In the genomic region with DNA sequence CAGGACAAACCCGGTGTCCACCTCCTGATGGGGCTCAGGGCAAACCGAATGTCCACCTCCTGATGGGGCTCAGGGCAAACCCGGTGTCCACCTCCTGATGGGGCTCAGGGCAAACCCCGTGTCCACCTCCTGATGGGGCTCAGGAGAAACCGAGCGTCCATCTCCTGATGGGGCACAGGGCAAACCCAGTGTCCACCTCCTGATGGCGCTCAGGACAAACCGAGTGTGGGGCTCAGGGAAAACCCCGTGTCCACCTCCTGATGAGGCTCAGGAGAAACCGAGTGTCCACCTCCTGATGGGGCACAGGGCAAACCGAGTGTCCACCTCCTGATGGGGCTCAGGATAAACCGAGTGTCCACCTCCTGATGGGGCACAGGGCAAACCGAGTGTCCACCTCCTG, we compare ENCODE assay signal across 5 cellular contexts. TPM values are rescaled to one million over a fixed set of nuclear protein-coding genes. Genes with fewer than 3 reads are reported as not detected.
DNase-seq lines count a peak whose midpoint lies in the region; ATAC-seq and TF ChIP-seq lines count a peak whose summit lies in the region.
"Not testable (repeated sequence)": the region's sequence is repeated elsewhere in the genome, so short reads cannot be mapped to it uniquely, and the experiment has no call there.

No MANE protein-coding gene starts in this region.

- peaks cover 15% of the 10 kb centered on the region for H3K36me3 ChIP-seq in H7 (replicated peaks; ENCODE audit: control insufficient read depth, insufficient read depth, low read length)
- not testable (repeated sequence) for H3K36me3 ChIP-seq in mucosa of descending colon (ENCODE audit: low read depth)

- H3K4me1 ChIP-seq in mucosa of descending colon (ENCODE audit: low read depth) = peaks cover 10% of the 10 kb centered on the region

- not testable (repeated sequence) for ATAC-seq in Right ventricle myocardium inferior, mucosa of descending colon, sciatic nerve

- H3K4me3 ChIP-seq in H7 (ENCODE audit: insufficient read depth, low read depth, low read length); mucosa of descending colon: not testable (repeated sequence)

- not testable (repeated sequence) for H3K9me3 ChIP-seq in mucosa of descending colon

- intact Hi-C loops in Right ventricle myocardium inferior (cut with DNase I); mucosa of descending colon (cut with DNase I, micrococcal nuclease); sciatic nerve (cut with DNase I): not testable (repeated sequence)

- TF ChIP-seq CTCF in mucosa of descending colon (IDR thresholded peaks at IDR 0.05) = not testable (repeated sequence)

- DNase-seq in H7 (peak; percentile 23), Right ventricle myocardium inferior (ENCODE audit: missing footprints) (peak; percentile 31), mucosa of descending colon (peak in 2 of 3 donors; percentile 7 to 20), sciatic nerve (ENCODE audit: low spot score) (peak; percentile 31)
- DNase-seq in activated naive CD4-positive, alpha-beta T cell treated with anti-CD3 and anti-CD28 coated beads, Interleukin-2, amount 50 U/mL, for 16 hours = peak; percentile 2

- not testable (repeated sequence) for H3K27me3 ChIP-seq in H7 (ENCODE audit: control insufficient read depth, insufficient read depth, low read length)

RNA-seq across cellular contexts. Expression of a gene that starts 12.1 kb away (rescaled TPM):
- 267 and 360 TPM in 2 replicates for total RNA-seq in H7 (2014; rRNA removed; shearing (Covaris generic))
- total RNA-seq in Right ventricle myocardium inferior (121 TPM), mucosa of descending colon (100 to 1,000 TPM; 151 to 188 (median 168) TPM), sciatic nerve (143 TPM)

RNA-seq across cellular contexts. Expression of a gene that starts 52.9 kb away (rescaled TPM):
- total RNA-seq in H7 (2014; rRNA removed; shearing (Covaris generic)) = 65.4 and 80.6 TPM in 2 replicates
- total RNA-seq in Right ventricle myocardium inferior (50.4 TPM), mucosa of descending colon (100 to 1,000 TPM in 1 of 3 donors, 10 to 100 TPM in 2; 75.5 to 112 (median 98.4) TPM), sciatic nerve (68.6 TPM)
